1 cellular context compared by ENCODE assay signal in genomic region chr1:36099681-36100341, GRCh38.
A peak's percentile ranks its signal among the peaks of the same experiment; 100 is the strongest.
TF ChIP-seq lines count a peak whose summit lies in the region.

No MANE protein-coding gene starts in this region.

TF ChIP-seq in K562, 482 proteins besides CTCF, POLR2A, EP300 and RAD21 (continued from another document and continues in another):
- TF ChIP-seq, protein P1, sequence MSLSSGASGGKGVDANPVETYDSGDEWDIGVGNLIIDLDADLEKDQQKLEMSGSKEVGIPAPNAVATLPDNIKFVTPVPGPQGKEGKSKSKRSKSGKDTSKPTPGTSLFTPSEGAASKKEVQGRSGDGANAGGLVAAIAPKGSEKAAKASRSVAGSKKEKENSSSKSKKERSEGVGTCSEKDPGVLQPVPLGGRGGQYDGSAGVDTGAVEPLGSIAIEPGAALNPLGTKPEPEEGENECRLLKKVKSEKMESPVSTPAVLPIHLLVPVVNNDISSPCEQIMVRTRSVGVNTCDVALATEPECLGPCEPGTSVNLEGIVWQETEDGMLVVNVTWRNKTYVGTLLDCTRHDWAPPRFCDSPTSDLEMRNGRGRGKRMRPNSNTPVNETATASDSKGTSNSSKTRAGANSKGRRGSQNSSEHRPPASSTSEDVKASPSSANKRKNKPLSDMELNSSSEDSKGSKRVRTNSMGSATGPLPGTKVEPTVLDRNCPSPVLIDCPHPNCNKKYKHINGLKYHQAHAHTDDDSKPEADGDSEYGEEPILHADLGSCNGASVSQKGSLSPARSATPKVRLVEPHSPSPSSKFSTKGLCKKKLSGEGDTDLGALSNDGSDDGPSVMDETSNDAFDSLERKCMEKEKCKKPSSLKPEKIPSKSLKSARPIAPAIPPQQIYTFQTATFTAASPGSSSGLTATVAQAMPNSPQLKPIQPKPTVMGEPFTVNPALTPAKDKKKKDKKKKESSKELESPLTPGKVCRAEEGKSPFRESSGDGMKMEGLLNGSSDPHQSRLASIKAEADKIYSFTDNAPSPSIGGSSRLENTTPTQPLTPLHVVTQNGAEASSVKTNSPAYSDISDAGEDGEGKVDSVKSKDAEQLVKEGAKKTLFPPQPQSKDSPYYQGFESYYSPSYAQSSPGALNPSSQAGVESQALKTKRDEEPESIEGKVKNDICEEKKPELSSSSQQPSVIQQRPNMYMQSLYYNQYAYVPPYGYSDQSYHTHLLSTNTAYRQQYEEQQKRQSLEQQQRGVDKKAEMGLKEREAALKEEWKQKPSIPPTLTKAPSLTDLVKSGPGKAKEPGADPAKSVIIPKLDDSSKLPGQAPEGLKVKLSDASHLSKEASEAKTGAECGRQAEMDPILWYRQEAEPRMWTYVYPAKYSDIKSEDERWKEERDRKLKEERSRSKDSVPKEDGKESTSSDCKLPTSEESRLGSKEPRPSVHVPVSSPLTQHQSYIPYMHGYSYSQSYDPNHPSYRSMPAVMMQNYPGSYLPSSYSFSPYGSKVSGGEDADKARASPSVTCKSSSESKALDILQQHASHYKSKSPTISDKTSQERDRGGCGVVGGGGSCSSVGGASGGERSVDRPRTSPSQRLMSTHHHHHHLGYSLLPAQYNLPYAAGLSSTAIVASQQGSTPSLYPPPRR (CRISPR knock-in tag; IDR thresholded peaks at IDR 0.05; ENCODE audit: borderline replicate concordance): no peak
- TF ChIP-seq ZNF212 (CRISPR knock-in tag; IDR thresholded peaks at IDR 0.05) (no peak), ARNT (IDR thresholded peaks at IDR 0.05) (peak; percentile 31 to 51; a peak in 1 of 4 replicates), ZNF197 (CRISPR knock-in tag; IDR thresholded peaks at IDR 0.05; ENCODE audit: low read depth) (0 out of 2 replicates have a peak, but pooled peaks have one; percentile 32), ZBTB49 (CRISPR knock-in tag; IDR thresholded peaks at IDR 0.05; ENCODE audit: borderline replicate concordance) (no peak), TRIM25 (IDR thresholded peaks at IDR 0.05; ENCODE audit: borderline replicate concordance) (no peak), MEIS2 (IDR thresholded peaks at IDR 0.05; ENCODE audit: partially characterized antibody) (no peak), NFE2L1 (tag; IDR thresholded peaks at IDR 0.05; ENCODE audit: borderline replicate concordance, low read depth) (no peak), CSDE1 (IDR thresholded peaks at IDR 0.05) (no peak), NR2F6 (CRISPR knock-in tag; IDR thresholded peaks at IDR 0.05) (no peak), DNMT1 (IDR thresholded peaks at IDR 0.05) (peak; percentile 88; the same call in 1 of the 2 replicates), PTRF (tag; IDR thresholded peaks at IDR 0.05) (no peak), ZBTB7A (IDR thresholded peaks at IDR 0.05; ENCODE audit: borderline replicate concordance, control insufficient read depth, low read depth, low read length) (peak; percentile 71; the same call in 1 of the 2 replicates), ESRRB (CRISPR knock-in tag; IDR thresholded peaks at IDR 0.05; ENCODE audit: borderline replicate concordance) (no peak), MEF2A (IDR thresholded peaks at IDR 0.05; ENCODE audit: control insufficient read depth, low read depth, low read length) (no peak), ZNF584 (CRISPR knock-in tag; IDR thresholded peaks at IDR 0.05; ENCODE audit: low read depth) (no peak), U2AF2 (optimal IDR thresholded peaks at IDR 0.05; ENCODE audit: low read depth, low read length) (no peak), SREBF2 (CRISPR knock-in tag; IDR thresholded peaks at IDR 0.05) (no peak), NCOR1 (IDR thresholded peaks at IDR 0.05) (no peak), E4F1 (CRISPR knock-in tag; IDR thresholded peaks at IDR 0.05; ENCODE audit: borderline replicate concordance) (no peak), ILK (tag; IDR thresholded peaks at IDR 0.05; ENCODE audit: borderline replicate concordance, low read depth) (no peak), ZNF717 (CRISPR knock-in tag; IDR thresholded peaks at IDR 0.05) (no peak), ZKSCAN3 (CRISPR knock-in tag; IDR thresholded peaks at IDR 0.05) (no peak)
- TF ChIP-seq, protein P2, sequence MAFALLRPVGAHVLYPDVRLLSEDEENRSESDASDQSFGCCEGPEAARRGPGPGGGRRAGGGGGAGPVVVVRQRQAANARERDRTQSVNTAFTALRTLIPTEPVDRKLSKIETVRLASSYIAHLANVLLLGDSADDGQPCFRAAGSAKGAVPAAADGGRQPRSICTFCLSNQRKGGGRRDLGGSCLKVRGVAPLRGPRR (CRISPR knock-in tag; IDR thresholded peaks at IDR 0.05): no peak
- TF ChIP-seq, protein P3, sequence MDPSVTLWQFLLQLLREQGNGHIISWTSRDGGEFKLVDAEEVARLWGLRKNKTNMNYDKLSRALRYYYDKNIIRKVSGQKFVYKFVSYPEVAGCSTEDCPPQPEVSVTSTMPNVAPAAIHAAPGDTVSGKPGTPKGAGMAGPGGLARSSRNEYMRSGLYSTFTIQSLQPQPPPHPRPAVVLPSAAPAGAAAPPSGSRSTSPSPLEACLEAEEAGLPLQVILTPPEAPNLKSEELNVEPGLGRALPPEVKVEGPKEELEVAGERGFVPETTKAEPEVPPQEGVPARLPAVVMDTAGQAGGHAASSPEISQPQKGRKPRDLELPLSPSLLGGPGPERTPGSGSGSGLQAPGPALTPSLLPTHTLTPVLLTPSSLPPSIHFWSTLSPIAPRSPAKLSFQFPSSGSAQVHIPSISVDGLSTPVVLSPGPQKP (CRISPR knock-in tag; IDR thresholded peaks at IDR 0.05): no peak
- TF ChIP-seq, protein P4, sequence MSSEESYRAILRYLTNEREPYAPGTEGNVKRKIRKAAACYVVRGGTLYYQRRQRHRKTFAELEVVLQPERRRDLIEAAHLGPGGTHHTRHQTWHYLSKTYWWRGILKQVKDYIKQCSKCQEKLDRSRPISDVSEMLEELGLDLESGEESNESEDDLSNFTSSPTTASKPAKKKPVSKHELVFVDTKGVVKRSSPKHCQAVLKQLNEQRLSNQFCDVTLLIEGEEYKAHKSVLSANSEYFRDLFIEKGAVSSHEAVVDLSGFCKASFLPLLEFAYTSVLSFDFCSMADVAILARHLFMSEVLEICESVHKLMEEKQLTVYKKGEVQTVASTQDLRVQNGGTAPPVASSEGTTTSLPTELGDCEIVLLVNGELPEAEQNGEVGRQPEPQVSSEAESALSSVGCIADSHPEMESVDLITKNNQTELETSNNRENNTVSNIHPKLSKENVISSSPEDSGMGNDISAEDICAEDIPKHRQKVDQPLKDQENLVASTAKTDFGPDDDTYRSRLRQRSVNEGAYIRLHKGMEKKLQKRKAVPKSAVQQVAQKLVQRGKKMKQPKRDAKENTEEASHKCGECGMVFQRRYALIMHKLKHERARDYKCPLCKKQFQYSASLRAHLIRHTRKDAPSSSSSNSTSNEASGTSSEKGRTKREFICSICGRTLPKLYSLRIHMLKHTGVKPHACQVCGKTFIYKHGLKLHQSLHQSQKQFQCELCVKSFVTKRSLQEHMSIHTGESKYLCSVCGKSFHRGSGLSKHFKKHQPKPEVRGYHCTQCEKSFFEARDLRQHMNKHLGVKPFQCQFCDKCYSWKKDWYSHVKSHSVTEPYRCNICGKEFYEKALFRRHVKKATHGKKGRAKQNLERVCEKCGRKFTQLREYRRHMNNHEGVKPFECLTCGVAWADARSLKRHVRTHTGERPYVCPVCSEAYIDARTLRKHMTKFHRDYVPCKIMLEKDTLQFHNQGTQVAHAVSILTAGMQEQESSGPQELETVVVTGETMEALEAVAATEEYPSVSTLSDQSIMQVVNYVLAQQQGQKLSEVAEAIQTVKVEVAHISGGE (CRISPR knock-in tag; IDR thresholded peaks at IDR 0.05): no peak
- TF ChIP-seq, protein P5, sequence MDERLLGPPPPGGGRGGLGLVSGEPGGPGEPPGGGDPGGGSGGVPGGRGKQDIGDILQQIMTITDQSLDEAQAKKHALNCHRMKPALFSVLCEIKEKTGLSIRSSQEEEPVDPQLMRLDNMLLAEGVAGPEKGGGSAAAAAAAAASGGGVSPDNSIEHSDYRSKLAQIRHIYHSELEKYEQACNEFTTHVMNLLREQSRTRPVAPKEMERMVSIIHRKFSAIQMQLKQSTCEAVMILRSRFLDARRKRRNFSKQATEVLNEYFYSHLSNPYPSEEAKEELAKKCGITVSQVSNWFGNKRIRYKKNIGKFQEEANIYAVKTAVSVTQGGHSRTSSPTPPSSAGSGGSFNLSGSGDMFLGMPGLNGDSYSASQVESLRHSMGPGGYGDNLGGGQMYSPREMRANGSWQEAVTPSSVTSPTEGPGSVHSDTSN (CRISPR knock-in tag; IDR thresholded peaks at IDR 0.05; ENCODE audit: low read depth): no peak
- TF ChIP-seq, protein P5 (tag; conservative IDR thresholded peaks at IDR 0.05; ENCODE audit: low read depth): no peak
- TF ChIP-seq, protein P6, sequence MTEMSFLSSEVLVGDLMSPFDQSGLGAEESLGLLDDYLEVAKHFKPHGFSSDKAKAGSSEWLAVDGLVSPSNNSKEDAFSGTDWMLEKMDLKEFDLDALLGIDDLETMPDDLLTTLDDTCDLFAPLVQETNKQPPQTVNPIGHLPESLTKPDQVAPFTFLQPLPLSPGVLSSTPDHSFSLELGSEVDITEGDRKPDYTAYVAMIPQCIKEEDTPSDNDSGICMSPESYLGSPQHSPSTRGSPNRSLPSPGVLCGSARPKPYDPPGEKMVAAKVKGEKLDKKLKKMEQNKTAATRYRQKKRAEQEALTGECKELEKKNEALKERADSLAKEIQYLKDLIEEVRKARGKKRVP (CRISPR knock-in tag; IDR thresholded peaks at IDR 0.05): no peak
- TF ChIP-seq, protein P7, sequence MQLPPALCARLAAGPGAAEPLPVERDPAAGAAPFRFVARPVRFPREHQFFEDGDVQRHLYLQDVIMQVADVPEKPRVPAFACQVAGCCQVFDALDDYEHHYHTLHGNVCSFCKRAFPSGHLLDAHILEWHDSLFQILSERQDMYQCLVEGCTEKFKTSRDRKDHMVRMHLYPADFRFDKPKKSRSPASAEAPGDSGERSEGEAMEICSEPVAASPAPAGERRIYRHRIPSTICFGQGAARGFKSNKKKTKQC (CRISPR knock-in tag; IDR thresholded peaks at IDR 0.05): peak; percentile 19; the same call in 1 of the 2 replicates
- TF ChIP-seq, protein P8, sequence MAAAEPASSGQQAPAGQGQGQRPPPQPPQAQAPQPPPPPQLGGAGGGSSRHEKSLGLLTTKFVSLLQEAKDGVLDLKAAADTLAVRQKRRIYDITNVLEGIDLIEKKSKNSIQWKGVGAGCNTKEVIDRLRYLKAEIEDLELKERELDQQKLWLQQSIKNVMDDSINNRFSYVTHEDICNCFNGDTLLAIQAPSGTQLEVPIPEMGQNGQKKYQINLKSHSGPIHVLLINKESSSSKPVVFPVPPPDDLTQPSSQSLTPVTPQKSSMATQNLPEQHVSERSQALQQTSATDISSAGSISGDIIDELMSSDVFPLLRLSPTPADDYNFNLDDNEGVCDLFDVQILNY (CRISPR knock-in tag; IDR thresholded peaks at IDR 0.05): peak; percentile 90; the same call in 1 of the 2 replicates
- TF ChIP-seq, protein P9, sequence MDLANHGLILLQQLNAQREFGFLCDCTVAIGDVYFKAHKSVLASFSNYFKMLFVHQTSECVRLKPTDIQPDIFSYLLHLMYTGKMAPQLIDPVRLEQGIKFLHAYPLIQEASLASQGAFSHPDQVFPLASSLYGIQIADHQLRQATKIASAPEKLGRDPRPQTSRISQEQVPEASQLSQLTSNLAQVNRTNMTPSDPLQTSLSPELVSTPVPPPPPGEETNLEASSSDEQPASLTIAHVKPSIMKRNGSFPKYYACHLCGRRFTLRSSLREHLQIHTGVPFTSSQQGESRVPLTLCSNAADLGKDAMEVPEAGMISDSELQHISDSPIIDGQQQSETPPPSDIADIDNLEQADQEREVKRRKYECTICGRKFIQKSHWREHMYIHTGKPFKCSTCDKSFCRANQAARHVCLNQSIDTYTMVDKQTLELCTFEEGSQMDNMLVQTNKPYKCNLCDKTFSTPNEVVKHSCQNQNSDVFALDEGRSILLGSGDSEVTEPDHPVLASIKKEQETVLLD (IDR thresholded peaks at IDR 0.05): peak; percentile 43; the same call in 1 of the 2 replicates
